In the genomic region with DNA sequence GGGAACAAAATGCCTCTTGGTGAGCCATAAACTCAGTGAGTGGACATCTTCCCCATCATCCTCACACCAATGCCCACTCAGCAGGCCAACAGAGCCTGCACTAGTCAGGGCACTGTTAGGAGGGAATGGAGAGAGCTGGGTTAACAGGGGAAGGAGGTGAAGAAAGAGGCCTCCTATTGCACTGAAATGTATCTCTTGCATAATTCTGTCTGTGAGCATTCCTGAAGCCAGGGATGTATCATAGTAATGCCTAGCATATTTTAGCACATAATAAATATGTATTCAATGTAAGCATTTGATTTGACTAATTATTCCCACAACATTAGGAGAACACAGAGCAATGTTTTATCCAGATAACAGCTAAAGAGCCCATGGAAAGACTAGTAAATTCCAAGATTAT, we compare ENCODE assay signal across 31 cellular contexts.
DNase-seq lines count a peak whose midpoint lies in the region; ATAC-seq, FAIRE-seq and TF ChIP-seq lines count a peak whose summit lies in the region.
"Had no signal": no experiment of that assay in that cellular context is flagged by ENCODE, and none has a peak within 500 bp of the region (broad histone marks: within the 10 kb centered on the region; RNA-seq: fewer than 3 reads in every experiment).

No MANE protein-coding gene starts in this region.

- TF ChIP-seq CTCF in cardiac fibroblast (IDR thresholded peaks at IDR 0.05; ENCODE audit: low read depth, low read length) (no peak), fibroblast of villous mesenchyme (IDR thresholded peaks at IDR 0.05; ENCODE audit: insufficient read depth, low read depth, low read length) (no peak)

- FAIRE-seq in small intestine (lab: Jason Lieb, UNC): no peak
- no peak for FAIRE-seq in GM12891 (lab: Jason Lieb, UNC)
- FAIRE-seq: astrocyte, G401.6, H1, pancreas, urothelium cell line had no signal

- DNase-seq in AG08396 (ENCODE audit: low spot score) (peak; percentile 19), GM03348 (ENCODE audit: low spot score) (peak; percentile 73), cardiac fibroblast (ENCODE audit: low read depth in 2 of 2) (peak; percentile 43 to 68), fibroblast of villous mesenchyme (ENCODE audit: low read depth) (peak; percentile 52), small intestine (no peak), GM12891 (ENCODE audit: insufficient read length, low spot score) (no peak)
- no peak for DNase-seq in activated effector memory CD4-positive, alpha-beta T cell treated with Interleukin-2 at 50 U/mL for 16 hours
- DNase-seq: activated CD4-positive, alpha-beta T cell treated with anti-CD3 and anti-CD28 coated beads, Interleukin-2, amount 10 ng/mL, durations not matched to agents 7 days and 5 days; activated effector memory CD4-positive, alpha-beta T cell treated with anti-CD3 and anti-CD28 coated beads, Interleukin-2, amount 50 U/mL, for 16 hours; activated naive CD8-positive, alpha-beta T cell treated with anti-CD3 and anti-CD28 coated beads, Interleukin-2, amount 10 ng/mL, durations not matched to agents 7 days and 5 days; activated T-cell treated with anti-CD3 and anti-CD28 coated beads, Interleukin-2, amount 50 U/mL, for 1 hour; Caco-2; central memory CD4-positive, alpha-beta T cell; DMS53; immature natural killer cell; NCI-H1092; NCI-H187; nephron progenitor cell; pancreas; retina; SJCRH30; stimulated activated CD4-positive, alpha-beta T cell treated with anti-CD3 and anti-CD28 coated beads, Interleukin-1b, Interleukin-23, amount 100 ng/mL, for 48 hours; T1000 had no signal

- ATAC-seq in GM18868 (IDR thresholded peaks at IDR 0.05; ENCODE audit: unreplicated experiment): no peak
- ATAC-seq: left lobe of liver, pancreas had no signal

- no peaks in the 10 kb centered on the region for H3K4me1 ChIP-seq in small intestine (ENCODE audit: control insufficient read depth in 2 of 2, insufficient read depth in 1 of 2, low read depth in 1 of 2, low read length in 1 of 2)
- H3K4me1 ChIP-seq: Caco-2, pancreas, SJCRH30 had no signal

- TF ChIP-seq POLR2A in GM12891 (IDR thresholded peaks at IDR 0.05; ENCODE audit: low read depth, low read length): no peak

- no peaks in the 10 kb centered on the region for H3K27me3 ChIP-seq in small intestine (ENCODE audit: control insufficient read depth in 2 of 2, insufficient read depth in 2 of 2, low read length in 2 of 2)
- H3K27me3 ChIP-seq: pancreas, SJCRH30 had no signal

- H3K36me3 ChIP-seq in small intestine (ENCODE audit: control insufficient read depth in 2 of 2, insufficient read depth in 2 of 2, low read length in 2 of 2): peaks cover 0 to 2% of the 10 kb centered on the region in 2 donors
- H3K36me3 ChIP-seq: pancreas, SJCRH30, thoracic aorta had no signal

- no peaks in the 10 kb centered on the region for H3K9me3 ChIP-seq in small intestine (ENCODE audit: control insufficient read depth, low read depth)
- H3K9me3 ChIP-seq: Caco-2, pancreas, SJCRH30, thoracic aorta had no signal

- H3K27ac ChIP-seq in small intestine (ENCODE audit: low read depth in 1 of 2, low read length in 1 of 2): no peak overlapping the region
- H3K27ac ChIP-seq: C4-2B, pancreas, SJCRH30, thoracic aorta had no signal

- H3K4me3 ChIP-seq in cardiac fibroblast (replicated peaks in 1 of 2; ENCODE audit: low read depth in 2 of 2, low read length in 2 of 2): no peak overlapping the region
- H3K4me3 ChIP-seq in fibroblast of villous mesenchyme (ENCODE audit: low read depth, low read length): no peak overlapping the region
- H3K4me3 ChIP-seq in small intestine (ENCODE audit: low read depth in 1 of 2, low read length in 2 of 2): no peak overlapping the region
- H3K4me3 ChIP-seq: pancreas, SJCRH30, thoracic aorta had no signal

TF ChIP-seq in GM12891, 5 proteins besides CTCF, POLR2A, EP300 and RAD21:
- TF ChIP-seq PAX5 (IDR thresholded peaks at IDR 0.05; ENCODE audit: insufficient read depth, low read length, severe bottlenecking): no peak
- TF ChIP-seq TAF1 (IDR thresholded peaks at IDR 0.05; ENCODE audit: low read depth, low read length): no peak
- no peak for TF ChIP-seq SPI1 (IDR thresholded peaks at IDR 0.05; ENCODE audit: low read depth, low read length)
- TF ChIP-seq POU2F2 (IDR thresholded peaks at IDR 0.05; ENCODE audit: low read depth, low read length): no peak
- no peak for TF ChIP-seq POLR2AphosphoS5 (IDR thresholded peaks at IDR 0.05; ENCODE audit: low read depth, low read length)

Comparison
In these comparisons a context has a peak if more than half of its experiments do, and no peak if none do; other contexts are left out.
1. DNase-seq: peak in AG08396 (single experiment), GM03348 (single experiment), cardiac fibroblast (2 of 2) and fibroblast of villous mesenchyme (single experiment); none in small intestine (single experiment), activated effector memory CD4-positive, alpha-beta T cell treated with Interleukin-2 at 50 U/mL for 16 hours (single experiment) and GM12891 (single experiment).